In genomic region chr21:34176442-34176841, GRCh38 we compare ENCODE assay signal across 35 cellular contexts.
"Had no signal": no experiment of that assay in that cellular context is flagged by ENCODE, and none has a peak within 500 bp of the region (broad histone marks: within the 10 kb centered on the region; RNA-seq: fewer than 3 reads in every experiment).

No MANE protein-coding gene starts in this region.

- H3K4me2 ChIP-seq: KMS-11 had no signal

- H3K4me3 ChIP-seq: MG63 had no signal

- H3K9ac ChIP-seq: KMS-11 had no signal

- DNase-seq: Karpas-422, Kasumi-1, MG63, MM.1S, MV-4-11, NCI-H1048, NCI-H1092, NCI-H1092 treated with DMSO at 0.1 percent for 48 hours, NCI-H1105, NCI-H1105 treated with DMSO at 0.1 percent for 48 hours, NCI-H1417, NCI-H1417 treated with DMSO at 0.1 percent for 48 hours, NCI-H1436, NCI-H1436 treated with DMSO at 0.1 percent for 48 hours, NCI-H146, NCI-H1694, NCI-H1694 treated with DMSO at 0.1 percent for 48 hours, NCI-H187, NCI-H187 treated with DMSO at 0.1 percent for 48 hours, NCI-H1930, NCI-H2029, NCI-H2029 treated with DMSO at 0.1 percent for 48 hours, NCI-H2081, NCI-H2081 treated with DMSO at 0.1 percent for 48 hours, NCI-H2107, NCI-H2171, NCI-H2171 treated with DMSO at 0.1 percent for 48 hours, NCI-H2227 treated with DMSO at 0.1 percent for 48 hours, NCI-H226, NCI-H446, NCI-H446 treated with DMSO at 0.1 percent for 48 hours, NCI-H510A, NCI-H510A treated with DMSO at 0.1 percent for 48 hours, NCI-H524 had no signal

- H3K27ac ChIP-seq: KMS-11 had no signal

- H3K27me3 ChIP-seq: MG63 had no signal
